ENCODE assay signal across 30 cellular contexts in the genomic region with DNA sequence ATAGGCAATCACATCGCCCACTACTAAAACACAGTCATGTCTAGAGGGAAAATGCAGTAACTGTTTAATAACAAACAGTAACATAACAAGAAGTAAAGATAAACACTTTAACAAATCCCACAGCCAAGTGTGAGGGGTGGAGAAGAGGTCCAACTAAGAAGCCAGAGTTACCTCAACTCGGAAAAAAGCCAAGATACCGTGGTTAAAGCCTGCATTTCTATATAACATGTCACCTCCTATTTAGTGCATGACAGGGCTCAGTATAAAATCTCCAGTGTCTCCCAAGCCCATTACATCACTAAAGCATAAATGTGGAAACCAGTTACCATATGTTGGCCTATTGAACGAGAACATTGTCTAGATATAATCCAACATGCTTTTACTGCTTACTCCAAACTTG.
"Had no signal": no experiment of that assay in that cellular context is flagged by ENCODE, and none has a peak within 500 bp of the region (broad histone marks: within the 10 kb centered on the region; RNA-seq: fewer than 3 reads in every experiment).

No MANE protein-coding gene starts in this region.

- DNase-seq: dorsolateral prefrontal cortex; effector CD4-positive, alpha-beta T cell; endodermal cell; foreskin fibroblast; gastrocnemius medialis; heart left ventricle; kidney; mesenchymal stem cell; mucosa of descending colon; naive B cell; right lobe of liver; small intestine; stimulated activated CD4-positive, alpha-beta T cell treated with anti-CD3 and anti-CD28 coated beads, Interleukin-1b, Interleukin-23, amount 100 ng/mL, for 48 hours; stimulated activated CD4-positive, alpha-beta T cell treated with anti-CD3 and anti-CD28 coated beads, Interleukin-4, amount 100 ng/mL, for 1 hour; stimulated activated CD8-positive, alpha-beta memory T cell treated with anti-CD3 and anti-CD28 coated beads, Interleukin-4, amount 100 ng/mL, for 48 hours; stimulated activated naive CD4-positive, alpha-beta T cell; stimulated activated naive CD8-positive, alpha-beta T cell treated with anti-CD3 and anti-CD28 coated beads, Interleukin-15, amount 100 ng/mL, for 72 hours; transverse colon; upper lobe of right lung had no signal

- H3K4me3 Mint-ChIP-seq: endodermal cell; mesothelial cell of epicardium; naive B cell; natural killer cell treated with Interleukin-12 subunit alpha and Interleukin-12 subunit beta and Interleukin-15 and Interleukin-18, amount 100 ng/mL, for 72 hours; neural crest cell; stimulated activated naive CD8-positive, alpha-beta T cell treated with anti-CD3 and anti-CD28 coated beads, Interleukin-15, amount 100 ng/mL, for 72 hours had no signal

- H3K27me3 ChIP-seq: dorsolateral prefrontal cortex, gastrocnemius medialis, heart left ventricle, hepatocyte, neutrophil, right lobe of liver, suprapubic skin, transverse colon, upper lobe of right lung, vagina had no signal

- H3K36me3 ChIP-seq: gastrocnemius medialis, heart left ventricle, neutrophil, right lobe of liver, suprapubic skin, transverse colon, upper lobe of right lung, vagina had no signal

- H3K4me3 ChIP-seq: dorsolateral prefrontal cortex, gastrocnemius medialis, heart left ventricle, hepatocyte, lung, mucosa of descending colon, right lobe of liver, suprapubic skin, transverse colon, upper lobe of right lung, vagina had no signal

- H3K27ac Mint-ChIP-seq: endodermal cell; mesothelial cell of epicardium; naive B cell; natural killer cell treated with Interleukin-12 subunit alpha and Interleukin-12 subunit beta and Interleukin-15 and Interleukin-18, amount 100 ng/mL, for 72 hours; progenitor cell of endocrine pancreas; stimulated activated naive CD8-positive, alpha-beta T cell treated with anti-CD3 and anti-CD28 coated beads, Interleukin-15, amount 100 ng/mL, for 72 hours had no signal

- H3K36me3 Mint-ChIP-seq: naive B cell; natural killer cell treated with Interleukin-12 subunit alpha and Interleukin-12 subunit beta and Interleukin-15 and Interleukin-18, amount 100 ng/mL, for 72 hours had no signal

- H3K27me3 Mint-ChIP-seq: naive B cell; natural killer cell treated with Interleukin-12 subunit alpha and Interleukin-12 subunit beta and Interleukin-15 and Interleukin-18, amount 100 ng/mL, for 72 hours; progenitor cell of endocrine pancreas; stimulated activated naive CD8-positive, alpha-beta T cell treated with anti-CD3 and anti-CD28 coated beads, Interleukin-15, amount 100 ng/mL, for 72 hours had no signal

- H3K4me1 ChIP-seq: gastrocnemius medialis, heart left ventricle, parathyroid adenoma, right lobe of liver, suprapubic skin, transverse colon, upper lobe of right lung, vagina had no signal

- H3K27ac ChIP-seq: dorsolateral prefrontal cortex, epithelial cell of prostate, gastrocnemius medialis, heart left ventricle, hepatocyte, neutrophil, parathyroid adenoma, right lobe of liver, suprapubic skin, transverse colon, upper lobe of right lung, vagina had no signal

- H3K9me3 ChIP-seq: gastrocnemius medialis, heart left ventricle, neutrophil, right lobe of liver, suprapubic skin, transverse colon, upper lobe of right lung, vagina had no signal

- H3K4me1 Mint-ChIP-seq: endodermal cell; mesothelial cell of epicardium; naive B cell; neural crest cell; stimulated activated naive CD8-positive, alpha-beta T cell treated with anti-CD3 and anti-CD28 coated beads, Interleukin-15, amount 100 ng/mL, for 72 hours had no signal

- FAIRE-seq: kidney, small intestine had no signal
